In genomic region chr20:57514273-57514751, GRCh38 we compare ENCODE assay signal across 8 cellular contexts. TPM values are rescaled to one million over a fixed set of nuclear protein-coding genes. Genes with fewer than 3 reads are reported as not detected.
DNase-seq lines count a peak whose midpoint lies in the region; ATAC-seq, FAIRE-seq and TF ChIP-seq lines count a peak whose summit lies in the region.

No MANE protein-coding gene starts in this region.

- ATAC-seq in DND-41 (ENCODE audit: insufficient read depth, low read depth) (no peak), HG02763 (IDR thresholded peaks at IDR 0.05; ENCODE audit: unreplicated experiment) (no peak), GM18867 (IDR thresholded peaks at IDR 0.05; ENCODE audit: unreplicated experiment) (no peak)

- FAIRE-seq in endothelial cell of umbilical vein (lab: Jason Lieb, UNC), result peak; percentile 84

- H3K27ac ChIP-seq in DND-41 (ENCODE audit: low read length) (no peak overlapping the region), endothelial cell of umbilical vein (ENCODE audit: insufficient read depth, low read depth, low read length) (no peak overlapping the region)

- H3K9me3 ChIP-seq in DND-41 (ENCODE audit: insufficient read depth, low read length, severe bottlenecking) (no peaks in the 10 kb centered on the region), endothelial cell of umbilical vein (replicated peaks; ENCODE audit: control insufficient read depth, insufficient read depth, low read length) (no peaks in the 10 kb centered on the region)

- no peaks in the 10 kb centered on the region for H3K9me1 ChIP-seq in endothelial cell of umbilical vein (replicated peaks; ENCODE audit: control insufficient read depth, extremely low read depth, insufficient read depth, low read length)

- intact Hi-C loops in endothelial cell of umbilical vein (cut with micrococcal nuclease), result loop anchor here (1.0 kb wide), 3 partner anchors 80 to 696 kb away; no protein-coding TSS in a partner anchor

- CTCF ChIA-PET in endothelial cell of umbilical vein (lab: Charles Lee), result interaction anchor here (0.7 to 2.5 kb wide), 4 partner anchors 68 to 696 kb away, joined by 4 to 38 read pairs (median 6); no protein-coding TSS in a partner anchor

- peaks cover 23% of the 10 kb centered on the region for H3K27me3 Mint-ChIP-seq in type B pancreatic cell

- no TSS peak for BruUV-seq in endothelial cell of umbilical vein (replicated peaks; lab: Mats Ljungman, UMichigan)

- H2AFZ ChIP-seq in DND-41 (ENCODE audit: low read depth, low read length) (no peak overlapping the region), endothelial cell of umbilical vein (ENCODE audit: low read depth, low read length) (no peak overlapping the region)

- POLR2A ChIA-PET in endothelial cell of umbilical vein (lab: Charles Lee), result no interaction called here

- peak overlapping the region; percentile 2 for H3K27ac Mint-ChIP-seq in type B pancreatic cell

- peaks cover 29% of the 10 kb centered on the region for H3K27me3 ChIP-seq in DND-41 (ENCODE audit: insufficient read depth, low read length, poor library complexity)
- no peaks in the 10 kb centered on the region for H3K27me3 ChIP-seq in endothelial cell of umbilical vein (ENCODE audit: control insufficient read depth in 2 of 2, insufficient read depth in 2 of 2, low read length in 2 of 2)

- H3K36me3 ChIP-seq in DND-41 (ENCODE audit: insufficient read depth, low read length) (no peaks in the 10 kb centered on the region), endothelial cell of umbilical vein (ENCODE audit: control insufficient read depth in 2 of 2, extremely low read depth in 1 of 2, insufficient read depth in 2 of 2, low read length in 2 of 2) (no peaks in the 10 kb centered on the region)

- TF ChIP-seq RAD21 in Ishikawa (IDR thresholded peaks at IDR 0.05; ENCODE audit: low read depth), result peak; percentile 94

- dilution Hi-C loops in endothelial cell of umbilical vein (cut with MboI; ENCODE audit: extremely low pct_ligation_motif_present, low sequenced_read_pairs), result no loop called here

- no peaks in the 10 kb centered on the region for H4K20me1 ChIP-seq in DND-41 (ENCODE audit: insufficient read depth, low read length)
- H4K20me1 ChIP-seq in endothelial cell of umbilical vein (replicated peaks; ENCODE audit: control insufficient read depth, extremely low read depth, insufficient read depth, low read length), result no peaks in the 10 kb centered on the region

- no peak overlapping the region for H3K4me3 Mint-ChIP-seq in type B pancreatic cell

- peak; percentile 60 for TF ChIP-seq CTCF in DND-41 (IDR thresholded peaks at IDR 0.05; ENCODE audit: borderline replicate concordance, extremely low read depth, low read length, poor library complexity, severe bottlenecking)
- TF ChIP-seq CTCF in endothelial cell of umbilical vein (IDR thresholded peaks at IDR 0.05; ENCODE audit: extremely low read depth in 1 of 2, insufficient read depth in 1 of 2, low read depth in 1 of 2, low read length in 2 of 2), result peak; percentile 53 to 63
- TF ChIP-seq CTCF in type B pancreatic cell (conservative IDR thresholded peaks at IDR 0.05), result peak; percentile 92

- H3K4me1 ChIP-seq in DND-41 (ENCODE audit: insufficient read depth, low read length), result no peaks in the 10 kb centered on the region
- H3K4me1 ChIP-seq in endothelial cell of umbilical vein (ENCODE audit: control insufficient read depth, extremely low read depth, insufficient read depth, low read length), result no peaks in the 10 kb centered on the region

- H3K4me3 ChIP-seq in DND-41 (ENCODE audit: low read depth in 1 of 2, low read length in 2 of 2), result no peak overlapping the region
- H3K4me3 ChIP-seq in endothelial cell of umbilical vein (replicated peaks in 1 of 3; ENCODE audit: insufficient read depth in 1 of 3, low read depth in 1 of 3, low read length in 3 of 3), result no peak overlapping the region

- H3K9me3 Mint-ChIP-seq in type B pancreatic cell, result no peaks in the 10 kb centered on the region

- no peak for TF ChIP-seq POLR2A in endothelial cell of umbilical vein (IDR thresholded peaks at IDR 0.05; ENCODE audit: low read depth, low read length)

- H3K79me2 ChIP-seq in DND-41 (ENCODE audit: insufficient read depth, low read length), result no peaks in the 10 kb centered on the region
- H3K79me2 ChIP-seq in endothelial cell of umbilical vein (ENCODE audit: control insufficient read depth, insufficient read depth, low read length), result no peaks in the 10 kb centered on the region

- no peak for TF ChIP-seq EP300 in Ishikawa (IDR thresholded peaks at IDR 0.05; ENCODE audit: borderline replicate concordance)

- DNase-seq in DND-41 (peak; percentile 21), SKM-1 (lab: John Stamatoyannopoulos, UW; ENCODE audit: unreplicated experiment) (peak; percentile 44), endothelial cell of umbilical vein (ENCODE audit: low read depth, low spot score) (peak; percentile 68), lung microvascular endothelial cell (ENCODE audit: low read depth in 2 of 2) (peak; percentile 73 to 84), type B pancreatic cell (ENCODE audit: extremely low spot score, unreplicated experiment) (no peak)

- H3K36me3 Mint-ChIP-seq in type B pancreatic cell, result no peaks in the 10 kb centered on the region

- peaks cover 12% of the 10 kb centered on the region for H3K4me1 Mint-ChIP-seq in type B pancreatic cell (ENCODE audit: unreplicated experiment)

- H3K4me2 ChIP-seq in DND-41 (ENCODE audit: insufficient read depth, low read length), result no peak overlapping the region
- no peak overlapping the region for H3K4me2 ChIP-seq in endothelial cell of umbilical vein (ENCODE audit: insufficient read depth, low read length)

- no peak overlapping the region for H3K9ac ChIP-seq in DND-41 (ENCODE audit: low read depth, low read length)
- H3K9ac ChIP-seq in endothelial cell of umbilical vein (replicated peaks; ENCODE audit: extremely low read depth, insufficient read depth, low read length), result no peak overlapping the region

TF ChIP-seq in Ishikawa, 13 proteins besides CTCF, POLR2A, EP300 and RAD21 (continues in another document):
- TF ChIP-seq NFIC (IDR thresholded peaks at IDR 0.05), result no peak
- TF ChIP-seq FOXM1 (IDR thresholded peaks at IDR 0.05; ENCODE audit: borderline replicate concordance, low read depth), result no peak
- TF ChIP-seq CEBPB (IDR thresholded peaks at IDR 0.05), result no peak
- TF ChIP-seq USF1 (IDR thresholded peaks at IDR 0.05), result no peak
- no peak for TF ChIP-seq MAX (IDR thresholded peaks at IDR 0.05)
- no peak for TF ChIP-seq TAF1 (IDR thresholded peaks at IDR 0.05; ENCODE audit: low read depth)

TF ChIP-seq in endothelial cell of umbilical vein, 7 proteins besides CTCF, POLR2A, EP300 and RAD21:
- TF ChIP-seq MYC (IDR thresholded peaks at IDR 0.05; ENCODE audit: low read depth, low read length), result no peak
- TF ChIP-seq FOS (IDR thresholded peaks at IDR 0.05; ENCODE audit: borderline replicate concordance, insufficient read depth, low read length), result no peak
TF ChIP-seq in endothelial cell of umbilical vein: peak in this region for 0.

RNA-seq across cellular contexts. Expression of gene CTCFL, which starts 10.6 kb away (rescaled TPM):
- total RNA-seq in endothelial cell of umbilical vein, result not detected in 2 replicates
- not detected in 2 replicates for polyA plus RNA-seq in endothelial cell of umbilical vein
- polyA plus RNA-seq in endothelial cell of umbilical vein (2011; cell fraction: cytosol; rRNA removed), result not detected in 2 replicates
- polyA plus RNA-seq in endothelial cell of umbilical vein (2011; cell fraction: nucleus; rRNA removed), result not detected in 2 replicates
- not detected in 2 replicates for polyA plus RNA-seq in endothelial cell of umbilical vein (2012)
- 1.9 and 4.4 TPM in 2 replicates for polyA minus RNA-seq in endothelial cell of umbilical vein
- not detected for polyA minus RNA-seq in endothelial cell of umbilical vein (2011; cell fraction: cytosol; rRNA and poly(A)+ RNA removed)
- polyA minus RNA-seq in endothelial cell of umbilical vein (2011; cell fraction: nucleus; rRNA and poly(A)+ RNA removed), result not detected in 2 replicates
- not detected in 2 replicates for total RNA-seq in lung microvascular endothelial cell
- total RNA-seq in type B pancreatic cell (ENCODE audit: low replicate concordance), result 0.07 TPM in 2 replicates

RNA-seq across cellular contexts. Expression of gene PCK1, which starts 46.6 kb away (rescaled TPM):
- not detected in 2 replicates for total RNA-seq in endothelial cell of umbilical vein
- polyA plus RNA-seq in endothelial cell of umbilical vein, result not detected in 2 replicates
- not detected in 2 replicates for polyA plus RNA-seq in endothelial cell of umbilical vein (2011; cell fraction: cytosol; rRNA removed)
- polyA plus RNA-seq in endothelial cell of umbilical vein (2011; cell fraction: nucleus; rRNA removed), result not detected in 2 replicates
- polyA plus RNA-seq in endothelial cell of umbilical vein (2012), result not detected in 2 replicates
- polyA minus RNA-seq in endothelial cell of umbilical vein, result not detected in 2 replicates
- not detected for polyA minus RNA-seq in endothelial cell of umbilical vein (2011; cell fraction: cytosol; rRNA and poly(A)+ RNA removed)
- polyA minus RNA-seq in endothelial cell of umbilical vein (2011; cell fraction: nucleus; rRNA and poly(A)+ RNA removed), result not detected in 2 replicates
- total RNA-seq in lung microvascular endothelial cell, result not detected in 2 replicates
- total RNA-seq in type B pancreatic cell (ENCODE audit: low replicate concordance), result 2.3 and 4.7 TPM in 2 replicates
